Comparison of ENCODE assay signal across 8 cellular contexts in the genomic region with DNA sequence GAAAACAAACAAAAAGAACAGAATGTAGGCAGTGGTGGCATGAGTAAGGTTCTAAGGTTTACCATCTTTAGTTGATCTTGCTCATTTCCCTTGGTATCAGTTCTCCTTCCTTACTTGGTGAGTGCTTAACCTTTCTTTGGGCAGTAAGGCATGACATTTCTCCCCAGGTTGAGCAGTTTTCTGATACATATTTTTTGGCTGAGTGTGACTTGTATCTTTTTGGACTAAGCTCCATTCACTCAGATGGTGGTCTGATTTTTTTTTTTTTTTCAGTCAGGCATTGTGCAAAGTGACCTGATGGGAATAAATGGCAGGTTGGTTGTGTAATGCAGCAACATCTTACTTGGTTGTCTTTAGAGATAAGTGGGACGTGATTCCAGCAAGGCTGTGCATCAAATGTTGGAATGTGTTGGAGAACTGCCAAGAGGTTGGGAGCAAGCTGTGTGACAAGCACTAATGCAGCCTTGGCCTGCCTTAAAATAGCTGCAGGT. TPM values are rescaled to one million over a fixed set of nuclear protein-coding genes. Genes with fewer than 3 reads are reported as not detected.
A peak's percentile ranks its signal among the peaks of the same experiment; 100 is the strongest.
DNase-seq lines count a peak whose midpoint lies in the region; ATAC-seq, FAIRE-seq and TF ChIP-seq lines count a peak whose summit lies in the region.

No MANE protein-coding gene starts in this region.

- peak; percentile 85 for ATAC-seq in HG02852 (IDR thresholded peaks at IDR 0.05; ENCODE audit: unreplicated experiment)
- no peak for ATAC-seq in effector memory CD8-positive, alpha-beta T cell (replicated peaks)

- H3K27me3 Mint-ChIP-seq in type B pancreatic cell: no peaks in the 10 kb centered on the region
- H3K27me3 Mint-ChIP-seq in effector memory CD8-positive, alpha-beta T cell: peaks cover 6 to 10% of the 10 kb centered on the region in 2 donors

- peaks cover 9% of the 10 kb centered on the region for H3K36me3 Mint-ChIP-seq in type B pancreatic cell
- H3K36me3 Mint-ChIP-seq in effector memory CD8-positive, alpha-beta T cell (ENCODE audit: insufficient read depth): no peaks in the 10 kb centered on the region

- no peaks in the 10 kb centered on the region for H3K9me3 Mint-ChIP-seq in type B pancreatic cell
- H3K9me3 Mint-ChIP-seq in effector memory CD8-positive, alpha-beta T cell: no peaks in the 10 kb centered on the region

- FAIRE-seq in GM18507 (lab: Jason Lieb, UNC): peak; percentile 68

- TF ChIP-seq POLR2A in erythroblast (IDR thresholded peaks at IDR 0.05; ENCODE audit: low read length): no peak

- H3K4me3 Mint-ChIP-seq in type B pancreatic cell: no peak overlapping the region
- H3K4me3 Mint-ChIP-seq in effector memory CD8-positive, alpha-beta T cell: no peak overlapping the region

- H3K4me1 Mint-ChIP-seq in type B pancreatic cell (ENCODE audit: unreplicated experiment): peaks cover 52% of the 10 kb centered on the region
- no peaks in the 10 kb centered on the region for H3K4me1 Mint-ChIP-seq in effector memory CD8-positive, alpha-beta T cell (ENCODE audit: low read depth in 2 of 2)

- TF ChIP-seq CTCF in type B pancreatic cell (conservative IDR thresholded peaks at IDR 0.05): no peak

- H3K27ac Mint-ChIP-seq in type B pancreatic cell: peak overlapping the region; percentile 35
- H3K27ac Mint-ChIP-seq in effector memory CD8-positive, alpha-beta T cell: no peak overlapping the region

- DNase-seq in GM18507 (ENCODE audit: extremely low spot score, insufficient read length, low read depth) (no peak), NCI-H69 (lab: John Stamatoyannopoulos, UW) (peak; percentile 45), glomerular visceral epithelial cell (ENCODE audit: extremely low spot score) (peak; percentile 90), type B pancreatic cell (ENCODE audit: extremely low spot score, unreplicated experiment) (no peak), erythroblast (lab: John Stamatoyannopoulos, UW) (no peak)
- no peak for DNase-seq in stimulated activated CD4-positive, alpha-beta T cell treated with anti-CD3 and anti-CD28 coated beads, Interleukin-2, amount 100 ng/mL, for 48 hours
- DNase-seq in effector memory CD8-positive, alpha-beta T cell: no peak

RNA-seq across cellular contexts. Expression of a gene that starts 15.1 kb away (rescaled TPM):
- total RNA-seq in type B pancreatic cell (ENCODE audit: low replicate concordance): 193 and 214 TPM in 2 replicates

Comparison
In these comparisons a context has a peak if more than half of its experiments do, and no peak if none do; other contexts are left out.
1. DNase-seq: peak in NCI-H69 (single experiment) and glomerular visceral epithelial cell (single experiment); none in GM18507 (single experiment), type B pancreatic cell (single experiment), stimulated activated CD4-positive, alpha-beta T cell treated with anti-CD3 and anti-CD28 coated beads, Interleukin-2, amount 100 ng/mL, for 48 hours (0 of 2), erythroblast (0 of 2) and effector memory CD8-positive, alpha-beta T cell (0 of 3).